9 cellular contexts compared by ENCODE assay signal in genomic region chr1:181043025-181043880, GRCh38.
DNase-seq lines count a peak whose midpoint lies in the region; ATAC-seq and TF ChIP-seq lines count a peak whose summit lies in the region.
"Had no signal": no experiment of that assay in that cellular context is flagged by ENCODE, and none has a peak within 500 bp of the region (broad histone marks: within the 10 kb centered on the region; RNA-seq: fewer than 3 reads in every experiment).

No MANE protein-coding gene starts in this region.

- TF ChIP-seq CTCF in HL-60 (IDR thresholded peaks at IDR 0.05; ENCODE audit: insufficient read depth, low read length): no peak

- H3K27ac ChIP-seq in HL-60 (replicated peaks): peak overlapping the region; percentile 44
- H3K27ac ChIP-seq: ovary had no signal

- no peak overlapping the region for H3K4me3 ChIP-seq in HL-60 (replicated peaks; ENCODE audit: insufficient read depth, low read length)
- H3K4me3 ChIP-seq: ovary had no signal

- no peaks in the 10 kb centered on the region for H3K27me3 ChIP-seq in HL-60 (ENCODE audit: insufficient read depth, poor library complexity, severe bottlenecking)
- H3K27me3 ChIP-seq: ovary had no signal

- DNase-seq in COR-L47 (lab: John Stamatoyannopoulos, UW): peak; percentile 46
- DNase-seq in HL-60 (ENCODE audit: low read depth in 1 of 2, low spot score in 1 of 2): peak; percentile 91 to 93
- DNase-seq in SIG-M5 treated with dmso at 0.1 percent for 504 hours (lab: John Stamatoyannopoulos, UW; ENCODE audit: unreplicated experiment): peak; percentile 98
- peak; percentile 47 for DNase-seq in iris pigment epithelial cell (ENCODE audit: low read depth)
- no peak for DNase-seq in stimulated activated CD4-positive, alpha-beta T cell treated with anti-CD3 and anti-CD28 coated beads, Interleukin-4, amount 100 ng/mL, for 4 hours
- DNase-seq in cerebellar cortex (ENCODE audit: low spot score): no peak
- no peak for DNase-seq in GM19240 (ENCODE audit: insufficient read length, low spot score)
- DNase-seq: ovary had no signal

- no peak for ATAC-seq in GM21717 (IDR thresholded peaks at IDR 0.05; ENCODE audit: unreplicated experiment)

Comparison
In these comparisons a context has a peak if more than half of its experiments do, and no peak if none do; other contexts are left out.
1. DNase-seq: peak in COR-L47 (single experiment), HL-60 (2 of 2), SIG-M5 treated with dmso at 0.1 percent for 504 hours (single experiment) and iris pigment epithelial cell (single experiment); none in stimulated activated CD4-positive, alpha-beta T cell treated with anti-CD3 and anti-CD28 coated beads, Interleukin-4, amount 100 ng/mL, for 4 hours (0 of 2), cerebellar cortex (single experiment) and GM19240 (single experiment).